8 cellular contexts compared by ENCODE assay signal in genomic region chr4:89434364-89434988, GRCh38.
DNase-seq lines count a peak whose midpoint lies in the region; ATAC-seq and TF ChIP-seq lines count a peak whose summit lies in the region.

No MANE protein-coding gene starts in this region.

- ATAC-seq in HG02870 (IDR thresholded peaks at IDR 0.05; ENCODE audit: unreplicated experiment) = peak; percentile 71

- H3K27ac ChIP-seq in left ventricle myocardium inferior (replicated peaks) = no peak overlapping the region

- no peak overlapping the region for H3K9ac ChIP-seq in adipocyte (ENCODE audit: low read length)

- H3K36me3 ChIP-seq in adipocyte (ENCODE audit: control insufficient read depth, insufficient read depth, low read length, severe bottlenecking) (no peaks in the 10 kb centered on the region), left ventricle myocardium inferior (no peaks in the 10 kb centered on the region)

- DNase-seq in AG10803 (ENCODE audit: low read depth) (peak; percentile 47), GM13977 (ENCODE audit: low spot score) (peak; percentile 35), NCI-H2081 treated with DMSO at 0.1 percent for 48 hours (lab: John Stamatoyannopoulos, UW) (peak; percentile 0), adipocyte (ENCODE audit: low read depth) (peak; percentile 78), left ventricle myocardium inferior (no peak), smooth muscle cell of the brain vasculature (ENCODE audit: low read depth, low spot score) (peak; percentile 7), UCSD-AML1 (lab: John Stamatoyannopoulos, UW; ENCODE audit: unreplicated experiment) (no peak)

- no peaks in the 10 kb centered on the region for H3K9me3 ChIP-seq in adipocyte (ENCODE audit: control insufficient read depth, low read length)
- H3K9me3 ChIP-seq in left ventricle myocardium inferior (replicated peaks) = no peaks in the 10 kb centered on the region

- H3K4me1 ChIP-seq in adipocyte (ENCODE audit: control insufficient read depth, insufficient read depth, low read length) (no peaks in the 10 kb centered on the region), left ventricle myocardium inferior (no peaks in the 10 kb centered on the region)

- intact Hi-C loops in left ventricle myocardium inferior (cut with micrococcal nuclease) = loop anchor here (2.0 to 10.0 kb wide), 2 partner anchors 208 to 270 kb away; no protein-coding TSS in a partner anchor

- TF ChIP-seq CTCF in AG10803 (conservative IDR thresholded peaks at IDR 0.05; ENCODE audit: low read length) (peak; percentile 89), GM13977 (IDR thresholded peaks at IDR 0.05; ENCODE audit: extremely low read depth, insufficient read depth, missing control alignments) (peak; percentile 71), left ventricle myocardium inferior (IDR thresholded peaks at IDR 0.05; ENCODE audit: borderline replicate concordance) (peak; percentile 79)

- H3K27me3 ChIP-seq in adipocyte (replicated peaks; ENCODE audit: control insufficient read depth, insufficient read depth, low read length) = peaks cover 3% of the 10 kb centered on the region
- no peaks in the 10 kb centered on the region for H3K27me3 ChIP-seq in left ventricle myocardium inferior (ENCODE audit: low read depth)

- in situ Hi-C loops in GM13977 (cut with MboI; ENCODE audit: low pct_unique_long_range_greater_than_20kb, low sequenced_read_pairs, unreplicated experiment) = loop anchor here (25.0 kb wide), 1 partner anchor 172 kb away; no protein-coding TSS in a partner anchor

- H3K4me3 ChIP-seq in AG10803 (ENCODE audit: low read length) (no peak overlapping the region), adipocyte (ENCODE audit: low read length) (no peak overlapping the region), left ventricle myocardium inferior (no peak overlapping the region)

Comparison
In these comparisons a context has a peak if more than half of its experiments do, and no peak if none do; other contexts are left out.
1. DNase-seq: peak in AG10803 (single experiment), GM13977 (single experiment), NCI-H2081 treated with DMSO at 0.1 percent for 48 hours (single experiment), adipocyte (single experiment) and smooth muscle cell of the brain vasculature (single experiment); none in left ventricle myocardium inferior (single experiment) and UCSD-AML1 (single experiment).
2. Peak in every context shown above with its lines, with median percentiles within 50 percentile points of each other: CTCF ChIP-seq.